11 cellular contexts compared by ENCODE assay signal in genomic region chr6:42104807-42105713, GRCh38. TPM values are rescaled to one million over a fixed set of nuclear protein-coding genes. Genes with fewer than 3 reads are reported as not detected.
DNase-seq lines count a peak whose midpoint lies in the region; ATAC-seq, FAIRE-seq and TF ChIP-seq lines count a peak whose summit lies in the region.
"Had no signal": no experiment of that assay in that cellular context is flagged by ENCODE, and none has a peak within 500 bp of the region (broad histone marks: within the 10 kb centered on the region; RNA-seq: fewer than 3 reads in every experiment).

No MANE protein-coding gene starts in this region.

- H3K36me3 ChIP-seq in ectodermal cell (ENCODE audit: control insufficient read depth, insufficient read depth, low read length) (no peaks in the 10 kb centered on the region), trophoblast cell (ENCODE audit: control insufficient read depth in 1 of 2, insufficient read depth in 2 of 2, low read length in 2 of 2) (peaks cover 6 to 12% of the 10 kb centered on the region in 2 experiments)
- H3K36me3 ChIP-seq: neutrophil had no signal

- no peak overlapping the region for H2AK5ac ChIP-seq in trophoblast cell (ENCODE audit: low read length)

- no peak overlapping the region for H3K18ac ChIP-seq in trophoblast cell (ENCODE audit: low read length)

- no peak overlapping the region for H3K4ac ChIP-seq in trophoblast cell (ENCODE audit: low read depth, low read length)

- ATAC-seq in GM19467 (IDR thresholded peaks at IDR 0.05; ENCODE audit: unreplicated experiment): no peak

- no peak overlapping the region for H2BK12ac ChIP-seq in trophoblast cell (ENCODE audit: low read length)

- no peak overlapping the region for H2BK120ac ChIP-seq in trophoblast cell (ENCODE audit: insufficient read depth, low read length, poor library complexity)

- no peaks in the 10 kb centered on the region for H3K79me2 ChIP-seq in trophoblast cell (ENCODE audit: control insufficient read depth, insufficient read depth, low read length, poor library complexity)

- no peak overlapping the region for H3K14ac ChIP-seq in trophoblast cell (ENCODE audit: low read length)

- H4K91ac ChIP-seq in trophoblast cell (ENCODE audit: low read depth, low read length): no peak overlapping the region

- no peak overlapping the region for H3K23ac ChIP-seq in trophoblast cell (ENCODE audit: low read length)

- peaks cover 4% of the 10 kb centered on the region for H3K79me1 ChIP-seq in trophoblast cell (ENCODE audit: low read length)

- TF ChIP-seq POLR2A in GM12891 (IDR thresholded peaks at IDR 0.05; ENCODE audit: low read depth, low read length) (no peak), erythroblast (IDR thresholded peaks at IDR 0.05; ENCODE audit: low read length) (no peak)

- H3K4me1 ChIP-seq in ectodermal cell (ENCODE audit: control insufficient read depth, insufficient read depth, low read length) (peaks cover 3% of the 10 kb centered on the region), trophoblast cell (ENCODE audit: control insufficient read depth in 1 of 2, insufficient read depth in 2 of 2, low read length in 2 of 2) (peaks cover 0 to 11% of the 10 kb centered on the region in 2 experiments)

- H2BK5ac ChIP-seq in trophoblast cell (ENCODE audit: low read depth, low read length, poor library complexity): no peak overlapping the region

- peak overlapping the region; percentile 47 for H4K8ac ChIP-seq in trophoblast cell (ENCODE audit: low read depth, low read length)

- H3K4me3 ChIP-seq in ectodermal cell (ENCODE audit: insufficient read depth, low read depth, low read length) (peak overlapping the region; percentile 33), trophoblast cell (ENCODE audit: low read depth, low read length) (no peak overlapping the region)

- FAIRE-seq in GM12891 (lab: Jason Lieb, UNC): no peak
- FAIRE-seq: colon had no signal

- no peak overlapping the region for H3K9ac ChIP-seq in trophoblast cell (ENCODE audit: low read length)

- H3K9me3 ChIP-seq in ectodermal cell (ENCODE audit: control insufficient read depth, low read length) (no peaks in the 10 kb centered on the region), trophoblast cell (ENCODE audit: insufficient read depth, low read depth, low read length) (peaks cover 3% of the 10 kb centered on the region)
- H3K9me3 ChIP-seq: neutrophil had no signal

- 70 to 72% methylated on average over 35 of the region's 35 CpGs for WGBS in ectodermal cell, 2 experiments
- WGBS in trophoblast cell (ENCODE audit: extremely low coverage, insufficient coverage, insufficient read length): no CpG with 5 or more reads among the region's 35 CpGs

- H3K27me3 ChIP-seq in ectodermal cell (ENCODE audit: control insufficient read depth, insufficient read depth, low read length, poor library complexity, severe bottlenecking): peaks cover 13% of the 10 kb centered on the region
- H3K27me3 ChIP-seq in trophoblast cell (ENCODE audit: insufficient read depth, low read length): no peaks in the 10 kb centered on the region

- peak overlapping the region; percentile 22 for H4K12ac ChIP-seq in trophoblast cell (ENCODE audit: low read depth, low read length)

- H3K27ac ChIP-seq in ectodermal cell (ENCODE audit: insufficient read depth, low read depth, low read length, poor library complexity, severe bottlenecking): no peak overlapping the region
- no peak overlapping the region for H3K27ac ChIP-seq in trophoblast cell (ENCODE audit: low read depth, low read length)
- H3K27ac ChIP-seq: neutrophil had no signal

- H3K4me2 ChIP-seq in trophoblast cell (ENCODE audit: low read length): peak overlapping the region; percentile 56

- peak overlapping the region; percentile 37 for H2AFZ ChIP-seq in trophoblast cell (ENCODE audit: insufficient read depth, low read length, poor library complexity)

- DNase-seq in GM12891 (ENCODE audit: insufficient read length, low spot score) (peak; percentile 35), Kasumi-1 (lab: John Stamatoyannopoulos, UW) (peak; percentile 33 to 52), trophoblast cell (no peak), NCI-H69 (lab: John Stamatoyannopoulos, UW) (no peak), globus pallidus (ENCODE audit: low spot score) (no peak), erythroblast (lab: John Stamatoyannopoulos, UW) (no peak)
- DNase-seq: SW 1271 had no signal

TF ChIP-seq in GM12891, 5 proteins besides CTCF, POLR2A, EP300 and RAD21:
- no peak for TF ChIP-seq POU2F2 (IDR thresholded peaks at IDR 0.05; ENCODE audit: low read depth, low read length)
- TF ChIP-seq TAF1 (IDR thresholded peaks at IDR 0.05; ENCODE audit: low read depth, low read length): no peak
- no peak for TF ChIP-seq POLR2AphosphoS5 (IDR thresholded peaks at IDR 0.05; ENCODE audit: low read depth, low read length)
- no peak for TF ChIP-seq PAX5 (IDR thresholded peaks at IDR 0.05; ENCODE audit: insufficient read depth, low read length, severe bottlenecking)
- TF ChIP-seq SPI1 (IDR thresholded peaks at IDR 0.05; ENCODE audit: low read depth, low read length): no peak

RNA-seq across cellular contexts. Expression of gene C6orf132, which starts 37.4 kb away (rescaled TPM):
- polyA plus RNA-seq in GM12891 (2012; ENCODE audit: low read depth, missing spikeins): 0.03 TPM
- polyA plus RNA-seq in ectodermal cell (2013, experiment 1 of 4): 4.2 TPM
- polyA plus RNA-seq in ectodermal cell (2013, experiment 2 of 4): 5.8 TPM
- 3.6 TPM for polyA plus RNA-seq in ectodermal cell (2013, experiment 3 of 4)
- polyA plus RNA-seq in ectodermal cell (2013, experiment 4 of 4): 3.5 TPM
- 12.8 and 13.7 TPM in 2 replicates for polyA plus RNA-seq in trophoblast cell (2013)

RNA-seq across cellular contexts. Expression of gene TAF8, which starts 54.7 kb away (rescaled TPM):
- polyA plus RNA-seq in GM12891 (2012; ENCODE audit: low read depth, missing spikeins): 9.4 TPM
- 39.1 TPM for polyA plus RNA-seq in ectodermal cell (2013, experiment 1 of 4)
- polyA plus RNA-seq in ectodermal cell (2013, experiment 2 of 4): 33.5 TPM
- 26.6 TPM for polyA plus RNA-seq in ectodermal cell (2013, experiment 3 of 4)
- polyA plus RNA-seq in ectodermal cell (2013, experiment 4 of 4): 25.5 TPM
- 14.4 and 15.2 TPM in 2 replicates for polyA plus RNA-seq in trophoblast cell (2013)

Comparison
In these comparisons a context has a peak if more than half of its experiments do, and no peak if none do; other contexts are left out.
1. DNase-seq: peak in GM12891 (single experiment) and Kasumi-1 (2 of 2); none in trophoblast cell (0 of 2), NCI-H69 (single experiment), globus pallidus (single experiment) and erythroblast (0 of 2).